Comparison of ENCODE assay signal across 1 cellular context in the genomic region with DNA sequence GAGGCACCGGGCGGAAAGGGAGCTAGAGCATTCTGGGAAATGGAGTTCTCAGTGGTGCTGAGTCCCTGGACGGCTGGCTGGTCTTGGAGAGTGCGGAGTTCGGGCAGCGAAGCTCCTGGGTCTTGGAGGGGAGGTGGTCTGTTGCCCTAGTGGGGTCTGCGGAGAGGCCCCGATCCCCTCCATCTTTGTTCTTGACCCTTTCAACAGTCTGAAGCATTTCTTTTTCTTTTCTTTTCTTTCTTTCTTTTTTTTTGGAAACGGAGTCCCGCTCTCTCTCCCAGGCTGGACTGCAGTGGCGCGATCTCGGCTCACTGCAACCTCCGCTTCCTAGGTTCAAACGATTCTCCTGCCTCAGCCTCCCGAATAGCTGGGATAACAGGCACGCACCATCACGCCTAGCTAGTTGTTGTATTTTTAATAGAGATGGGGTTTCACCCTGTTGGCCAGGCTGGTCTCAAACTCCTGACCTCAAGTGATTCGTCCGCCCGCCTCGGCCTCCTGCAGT.
A peak's percentile ranks its signal among the peaks of the same experiment; 100 is the strongest.
TF ChIP-seq lines count a peak whose summit lies in the region.

No MANE protein-coding gene starts in this region.

TF ChIP-seq in GM12878, 131 proteins besides CTCF, POLR2A, EP300 and RAD21:
- TF ChIP-seq CBFB (IDR thresholded peaks at IDR 0.05; ENCODE audit: low read depth) (no peak), NBN (IDR thresholded peaks at IDR 0.05) (peak; percentile 17; the same call in 1 of the 2 replicates), KLF5 (IDR thresholded peaks at IDR 0.05; ENCODE audit: partially characterized antibody) (peak; percentile 29), BRCA1 (IDR thresholded peaks at IDR 0.05; ENCODE audit: low read depth, low read length) (no peak), RB1 (IDR thresholded peaks at IDR 0.05; ENCODE audit: borderline replicate concordance) (no peak), RAD51 (IDR thresholded peaks at IDR 0.05) (no peak), PAX5 (IDR thresholded peaks at IDR 0.05; ENCODE audit: borderline replicate concordance, low read depth, low read length) (peak; percentile 61; the same call in 1 of the 2 replicates), TARDBP (IDR thresholded peaks at IDR 0.05; ENCODE audit: borderline replicate concordance) (peak; percentile 82; the same call in 1 of the 2 replicates), NFIC (IDR thresholded peaks at IDR 0.05; ENCODE audit: low read depth, low read length) (no peak)
- TF ChIP-seq, protein P1, sequence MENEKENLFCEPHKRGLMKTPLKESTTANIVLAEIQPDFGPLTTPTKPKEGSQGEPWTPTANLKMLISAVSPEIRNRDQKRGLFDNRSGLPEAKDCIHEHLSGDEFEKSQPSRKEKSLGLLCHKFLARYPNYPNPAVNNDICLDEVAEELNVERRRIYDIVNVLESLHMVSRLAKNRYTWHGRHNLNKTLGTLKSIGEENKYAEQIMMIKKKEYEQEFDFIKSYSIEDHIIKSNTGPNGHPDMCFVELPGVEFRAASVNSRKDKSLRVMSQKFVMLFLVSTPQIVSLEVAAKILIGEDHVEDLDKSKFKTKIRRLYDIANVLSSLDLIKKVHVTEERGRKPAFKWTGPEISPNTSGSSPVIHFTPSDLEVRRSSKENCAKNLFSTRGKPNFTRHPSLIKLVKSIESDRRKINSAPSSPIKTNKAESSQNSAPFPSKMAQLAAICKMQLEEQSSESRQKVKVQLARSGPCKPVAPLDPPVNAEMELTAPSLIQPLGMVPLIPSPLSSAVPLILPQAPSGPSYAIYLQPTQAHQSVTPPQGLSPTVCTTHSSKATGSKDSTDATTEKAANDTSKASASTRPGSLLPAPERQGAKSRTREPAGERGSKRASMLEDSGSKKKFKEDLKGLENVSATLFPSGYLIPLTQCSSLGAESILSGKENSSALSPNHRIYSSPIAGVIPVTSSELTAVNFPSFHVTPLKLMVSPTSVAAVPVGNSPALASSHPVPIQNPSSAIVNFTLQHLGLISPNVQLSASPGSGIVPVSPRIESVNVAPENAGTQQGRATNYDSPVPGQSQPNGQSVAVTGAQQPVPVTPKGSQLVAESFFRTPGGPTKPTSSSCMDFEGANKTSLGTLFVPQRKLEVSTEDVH (IDR thresholded peaks at IDR 0.05; ENCODE audit: low read depth, partially characterized antibody) = peak; percentile 5
- TF ChIP-seq, protein P2, sequence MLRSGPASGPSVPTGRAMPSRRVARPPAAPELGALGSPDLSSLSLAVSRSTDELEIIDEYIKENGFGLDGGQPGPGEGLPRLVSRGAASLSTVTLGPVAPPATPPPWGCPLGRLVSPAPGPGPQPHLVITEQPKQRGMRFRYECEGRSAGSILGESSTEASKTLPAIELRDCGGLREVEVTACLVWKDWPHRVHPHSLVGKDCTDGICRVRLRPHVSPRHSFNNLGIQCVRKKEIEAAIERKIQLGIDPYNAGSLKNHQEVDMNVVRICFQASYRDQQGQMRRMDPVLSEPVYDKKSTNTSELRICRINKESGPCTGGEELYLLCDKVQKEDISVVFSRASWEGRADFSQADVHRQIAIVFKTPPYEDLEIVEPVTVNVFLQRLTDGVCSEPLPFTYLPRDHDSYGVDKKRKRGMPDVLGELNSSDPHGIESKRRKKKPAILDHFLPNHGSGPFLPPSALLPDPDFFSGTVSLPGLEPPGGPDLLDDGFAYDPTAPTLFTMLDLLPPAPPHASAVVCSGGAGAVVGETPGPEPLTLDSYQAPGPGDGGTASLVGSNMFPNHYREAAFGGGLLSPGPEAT (IDR thresholded peaks at IDR 0.05; ENCODE audit: low read depth) = no peak
- TF ChIP-seq, protein P3, sequence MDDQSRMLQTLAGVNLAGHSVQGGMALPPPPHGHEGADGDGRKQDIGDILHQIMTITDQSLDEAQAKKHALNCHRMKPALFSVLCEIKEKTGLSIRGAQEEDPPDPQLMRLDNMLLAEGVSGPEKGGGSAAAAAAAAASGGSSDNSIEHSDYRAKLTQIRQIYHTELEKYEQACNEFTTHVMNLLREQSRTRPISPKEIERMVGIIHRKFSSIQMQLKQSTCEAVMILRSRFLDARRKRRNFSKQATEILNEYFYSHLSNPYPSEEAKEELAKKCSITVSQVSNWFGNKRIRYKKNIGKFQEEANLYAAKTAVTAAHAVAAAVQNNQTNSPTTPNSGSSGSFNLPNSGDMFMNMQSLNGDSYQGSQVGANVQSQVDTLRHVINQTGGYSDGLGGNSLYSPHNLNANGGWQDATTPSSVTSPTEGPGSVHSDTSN (IDR thresholded peaks at IDR 0.05; ENCODE audit: insufficient replicate concordance, low read depth, low read length) = no peak
- TF ChIP-seq, protein P4, sequence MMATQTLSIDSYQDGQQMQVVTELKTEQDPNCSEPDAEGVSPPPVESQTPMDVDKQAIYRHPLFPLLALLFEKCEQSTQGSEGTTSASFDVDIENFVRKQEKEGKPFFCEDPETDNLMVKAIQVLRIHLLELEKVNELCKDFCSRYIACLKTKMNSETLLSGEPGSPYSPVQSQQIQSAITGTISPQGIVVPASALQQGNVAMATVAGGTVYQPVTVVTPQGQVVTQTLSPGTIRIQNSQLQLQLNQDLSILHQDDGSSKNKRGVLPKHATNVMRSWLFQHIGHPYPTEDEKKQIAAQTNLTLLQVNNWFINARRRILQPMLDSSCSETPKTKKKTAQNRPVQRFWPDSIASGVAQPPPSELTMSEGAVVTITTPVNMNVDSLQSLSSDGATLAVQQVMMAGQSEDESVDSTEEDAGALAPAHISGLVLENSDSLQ (IDR thresholded peaks at IDR 0.05) = no peak
- TF ChIP-seq, protein P5, sequence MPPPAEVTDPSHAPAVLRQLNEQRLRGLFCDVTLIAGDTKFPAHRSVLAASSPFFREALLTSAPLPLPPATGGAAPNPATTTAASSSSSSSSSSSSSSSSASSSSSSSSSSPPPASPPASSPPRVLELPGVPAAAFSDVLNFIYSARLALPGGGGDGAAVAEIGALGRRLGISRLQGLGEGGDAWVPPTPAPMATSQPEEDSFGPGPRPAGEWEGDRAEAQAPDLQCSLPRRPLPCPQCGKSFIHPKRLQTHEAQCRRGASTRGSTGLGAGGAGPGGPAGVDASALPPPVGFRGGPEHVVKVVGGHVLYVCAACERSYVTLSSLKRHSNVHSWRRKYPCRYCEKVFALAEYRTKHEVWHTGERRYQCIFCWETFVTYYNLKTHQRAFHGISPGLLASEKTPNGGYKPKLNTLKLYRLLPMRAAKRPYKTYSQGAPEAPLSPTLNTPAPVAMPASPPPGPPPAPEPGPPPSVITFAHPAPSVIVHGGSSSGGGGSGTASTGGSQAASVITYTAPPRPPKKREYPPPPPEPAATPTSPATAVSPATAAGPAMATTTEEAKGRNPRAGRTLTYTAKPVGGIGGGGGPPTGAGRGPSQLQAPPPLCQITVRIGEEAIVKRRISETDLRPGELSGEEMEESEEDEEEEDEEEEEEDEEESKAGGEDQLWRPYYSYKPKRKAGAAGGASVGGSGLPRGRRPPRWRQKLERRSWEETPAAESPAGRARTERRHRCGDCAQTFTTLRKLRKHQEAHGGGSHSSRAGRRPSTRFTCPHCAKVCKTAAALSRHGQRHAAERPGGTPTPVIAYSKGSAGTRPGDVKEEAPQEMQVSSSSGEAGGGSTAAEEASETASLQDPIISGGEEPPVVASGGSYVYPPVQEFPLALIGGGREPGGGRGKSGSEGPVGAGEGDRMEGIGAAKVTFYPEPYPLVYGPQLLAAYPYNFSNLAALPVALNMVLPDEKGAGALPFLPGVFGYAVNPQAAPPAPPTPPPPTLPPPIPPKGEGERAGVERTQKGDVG (CRISPR knock-in tag; IDR thresholded peaks at IDR 0.05) = no peak
